ENCODE assay signal across 24 cellular contexts in genomic region chr12:105051981-105052380, GRCh38. TPM values are rescaled to one million over a fixed set of nuclear protein-coding genes. Genes with fewer than 3 reads are reported as not detected.
"Had no signal": no experiment of that assay in that cellular context is flagged by ENCODE, and none has a peak within 500 bp of the region (broad histone marks: within the 10 kb centered on the region; RNA-seq: fewer than 3 reads in every experiment).

No MANE protein-coding gene starts in this region.

- H3K4me3 ChIP-seq: colonic mucosa, esophagus squamous epithelium, gastrocnemius medialis, heart left ventricle, hepatocyte, lower lobe of right lung had no signal

- H3K4me1 ChIP-seq: colonic mucosa, esophagus squamous epithelium, gastrocnemius medialis, heart left ventricle had no signal

- H3K4me1 Mint-ChIP-seq: endodermal cell, immature natural killer cell had no signal

- H3K27me3 Mint-ChIP-seq: dendritic cell treated with granulocyte-macrophage colony-stimulating factor and Interleukin-4, amounts not matched to agents 40 ng/mL and 50 ng/mL, for 4 days had no signal

- H3K27ac ChIP-seq: colonic mucosa, epithelial cell of prostate, esophagus squamous epithelium, gastrocnemius medialis, heart left ventricle, hepatocyte, lower lobe of right lung had no signal

- H3K9me3 Mint-ChIP-seq: effector memory CD8-positive, alpha-beta T cell had no signal

- H3K4me3 Mint-ChIP-seq: dendritic cell treated with granulocyte-macrophage colony-stimulating factor and Interleukin-4, amounts not matched to agents 40 ng/mL and 50 ng/mL, for 4 days; effector memory CD8-positive, alpha-beta T cell; endodermal cell; immature natural killer cell had no signal

- H3K9me3 ChIP-seq: colonic mucosa, gastrocnemius medialis had no signal

- H3K4me2 ChIP-seq: hepatocyte had no signal

- FAIRE-seq: endometrium, kidney had no signal

- H2AFZ ChIP-seq: hepatocyte had no signal

- H3K27ac Mint-ChIP-seq: effector memory CD8-positive, alpha-beta T cell; endodermal cell; immature natural killer cell had no signal

- H3K27me3 ChIP-seq: colonic mucosa, esophagus squamous epithelium, gastrocnemius medialis, heart left ventricle, hepatocyte had no signal

- H3K36me3 ChIP-seq: colonic mucosa, gastrocnemius medialis, lower lobe of right lung had no signal

- DNase-seq: colonic mucosa; cortex of kidney; effector CD8-positive, alpha-beta T cell; effector memory CD8-positive, alpha-beta T cell; endodermal cell; erythroblast; esophagus squamous epithelium; foreskin fibroblast; gastrocnemius medialis; heart left ventricle; hypothalamus; immature natural killer cell; islet precursor cell; kidney; kidney glomerular epithelial cell; left colon; left ventricle myocardium superior; lower lobe of right lung; mesendoderm; midbrain had no signal

- H3K79me2 ChIP-seq: hepatocyte had no signal

- H3K36me3 Mint-ChIP-seq: immature natural killer cell had no signal

RNA-seq across cellular contexts. Expression of gene ALDH1L2, which starts 32.3 kb away (rescaled TPM):
- polyA plus RNA-seq: immature natural killer cell had no signal
